13 cellular contexts compared by ENCODE assay signal in genomic region chr11:8357891-8358566, GRCh38.
"Had no signal": no experiment of that assay in that cellular context is flagged by ENCODE, and none has a peak within 500 bp of the region (broad histone marks: within the 10 kb centered on the region; RNA-seq: fewer than 3 reads in every experiment).

No MANE protein-coding gene starts in this region.

- H3K4me1 ChIP-seq: breast epithelium had no signal

- H3K9me3 ChIP-seq: breast epithelium, esophagus squamous epithelium, ovary, thyroid gland had no signal

- ATAC-seq: activated naive CD4-positive, alpha-beta T cell treated with anti-CD3 and anti-CD28 coated beads, Interleukin-2, amount 50 U/mL, for 72 hours; natural killer cell treated with Interleukin-12 subunit alpha and Interleukin-12 subunit beta and Interleukin-15 and Interleukin-18, amount 100 ng/mL, for 72 hours had no signal

- H3K9me3 Mint-ChIP-seq: activated naive CD4-positive, alpha-beta T cell treated with anti-CD3 and anti-CD28 coated beads, Interleukin-2, amount 50 U/mL, for 72 hours; activated T-helper 2 cell treated with anti-CD3 and anti-CD28 coated beads, Interferon-gamma antibody, Interleukin-2, Interleukin-4, amounts not matched to agents 10 μg/mL and 5 μg/mL and 100 μg/mL, durations not matched to agents 14 hours and 24 hours and 36 hours; natural killer cell treated with Interleukin-12 subunit alpha and Interleukin-12 subunit beta and Interleukin-15 and Interleukin-18, amount 100 ng/mL, for 72 hours had no signal

- H3K27me3 ChIP-seq: breast epithelium, esophagus squamous epithelium, ovary, thyroid gland had no signal

- DNase-seq: esophagus squamous epithelium, foreskin fibroblast, glutamatergic neuron, immature natural killer cell, left cardiac atrium, T-helper 2 cell, thyroid gland had no signal

- H3K36me3 Mint-ChIP-seq: activated naive CD4-positive, alpha-beta T cell treated with anti-CD3 and anti-CD28 coated beads, Interleukin-2, amount 50 U/mL, for 72 hours; immature natural killer cell; natural killer cell treated with Interleukin-12 subunit alpha and Interleukin-12 subunit beta and Interleukin-15 and Interleukin-18, amount 100 ng/mL, for 72 hours had no signal

- H3K4me3 ChIP-seq: breast epithelium, esophagus squamous epithelium, ovary, skin epidermis, thyroid gland had no signal

- H3K4me3 Mint-ChIP-seq: immature natural killer cell; natural killer cell treated with Interleukin-12 subunit alpha and Interleukin-12 subunit beta and Interleukin-15 and Interleukin-18, amount 100 ng/mL, for 72 hours had no signal

- H3K36me3 ChIP-seq: breast epithelium, esophagus squamous epithelium, ovary, thyroid gland had no signal

- H3K27ac ChIP-seq: breast epithelium, esophagus squamous epithelium, ovary, skin epidermis, thyroid gland had no signal

- H3K27ac Mint-ChIP-seq: activated naive CD4-positive, alpha-beta T cell treated with anti-CD3 and anti-CD28 coated beads, Interleukin-2, amount 50 U/mL, for 72 hours; activated T-helper 2 cell treated with anti-CD3 and anti-CD28 coated beads, Interferon-gamma antibody, Interleukin-2, Interleukin-4, amounts not matched to agents 10 μg/mL and 5 μg/mL and 100 μg/mL, durations not matched to agents 14 hours and 24 hours and 36 hours; immature natural killer cell; natural killer cell treated with Interleukin-12 subunit alpha and Interleukin-12 subunit beta and Interleukin-15 and Interleukin-18, amount 100 ng/mL, for 72 hours had no signal
